In the genomic region with DNA sequence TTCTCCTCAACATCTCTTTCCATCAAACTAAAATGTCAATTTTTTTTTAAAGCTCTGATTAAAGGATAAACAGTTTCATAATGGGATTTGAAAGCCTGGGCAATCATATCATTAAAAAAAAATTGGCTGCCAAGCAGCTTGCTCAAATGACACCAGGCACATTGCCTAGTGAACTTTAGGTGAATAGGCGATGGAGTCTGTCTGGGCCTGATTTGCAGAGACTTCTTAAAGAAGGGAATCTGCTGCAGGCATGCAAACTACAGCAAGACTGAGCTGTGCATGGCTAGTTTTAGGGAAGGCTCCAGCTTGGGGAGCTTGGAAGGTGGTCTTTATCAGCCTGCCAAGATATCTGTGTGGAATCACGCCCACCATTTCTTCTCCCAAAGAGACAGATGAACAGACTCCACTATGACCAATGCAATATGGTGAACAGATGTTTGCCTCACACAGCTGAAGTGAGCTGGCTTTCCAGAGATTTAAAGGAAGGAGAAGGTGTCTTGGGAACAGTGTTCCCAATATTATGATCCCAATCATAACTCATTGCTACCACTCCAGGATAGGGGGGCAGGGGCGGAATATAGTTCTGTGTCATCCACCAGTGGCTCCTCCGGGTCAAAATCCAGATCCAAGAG, we compare ENCODE assay signal across 24 cellular contexts.
DNase-seq lines count a peak whose midpoint lies in the region; ATAC-seq and TF ChIP-seq lines count a peak whose summit lies in the region.
"Had no signal": no experiment of that assay in that cellular context is flagged by ENCODE, and none has a peak within 500 bp of the region (broad histone marks: within the 10 kb centered on the region; RNA-seq: fewer than 3 reads in every experiment).

No MANE protein-coding gene starts in this region.

- H3K4me3 ChIP-seq in HFF-Myc (replicated peaks; ENCODE audit: low read depth, low read length) (no peak overlapping the region), body of pancreas (no peak overlapping the region)
- H3K4me3 ChIP-seq: cardiac muscle cell, prostate gland, skin epidermis had no signal

- DNase-seq in NCI-H1105 treated with DMSO at 0.1 percent for 48 hours (lab: John Stamatoyannopoulos, UW) (peak; percentile 8), NCI-H1105 (lab: John Stamatoyannopoulos, UW) (no peak), HFF-Myc (ENCODE audit: extremely low read depth, low read depth) (peak; percentile 50), T-helper 17 cell (no peak), OCI-M2 (lab: John Stamatoyannopoulos, UW; ENCODE audit: unreplicated experiment) (no peak), NCI-H1092 treated with DMSO at 0.1 percent for 48 hours (lab: John Stamatoyannopoulos, UW) (no peak), body of pancreas (no peak)
- DNase-seq: activated B cell treated with CpG ODN at 0.5 μM for 24 hours; activated CD4-positive, alpha-beta T cell treated with anti-CD3 and anti-CD28 coated beads, Interleukin-2, amount 50 U/mL, for 4 hours; activated CD8-positive, alpha-beta memory T cell treated with anti-CD3 and anti-CD28 coated beads, Interleukin-2, amount 50 U/mL, for 4 hours; activated naive CD4-positive, alpha-beta T cell treated with anti-CD3 and anti-CD28 coated beads, Interleukin-2, amount 50 U/mL, for 16 hours; head of caudate nucleus; kidney glomerular epithelial cell; NCI-H1417; NCI-H526; T1000 had no signal

- no peaks in the 10 kb centered on the region for H3K36me3 ChIP-seq in body of pancreas (replicated peaks in 1 of 2; ENCODE audit: insufficient read depth in 1 of 2, low read depth in 2 of 2)
- H3K36me3 ChIP-seq: cardiac muscle cell, neutrophil, prostate gland had no signal

- H3K36me3 Mint-ChIP-seq in T-helper 17 cell (ENCODE audit: low read depth) (no peaks in the 10 kb centered on the region), nephron (ENCODE audit: low read depth) (no peaks in the 10 kb centered on the region)
- H3K36me3 Mint-ChIP-seq: IgD-negative memory B cell had no signal

- H3K27me3 Mint-ChIP-seq in T-helper 17 cell: peaks cover 10% of the 10 kb centered on the region
- H3K27me3 Mint-ChIP-seq in nephron (ENCODE audit: low read depth): no peaks in the 10 kb centered on the region
- H3K27me3 Mint-ChIP-seq: activated B cell treated with CpG ODN at 0.5 μM for 24 hours, B cell, IgD-negative memory B cell had no signal

- peaks cover 4% of the 10 kb centered on the region for H3K9me3 Mint-ChIP-seq in nephron
- H3K9me3 Mint-ChIP-seq: activated B cell treated with CpG ODN at 0.5 μM for 24 hours, IgD-negative memory B cell had no signal

- no peak for TF ChIP-seq CTCF in HFF-Myc (IDR thresholded peaks at IDR 0.05; ENCODE audit: low read depth, low read length, missing control alignments)
- no peak for TF ChIP-seq CTCF in nephron (IDR thresholded peaks at IDR 0.05; ENCODE audit: unreplicated experiment in 3 of 3)
- no peak for TF ChIP-seq CTCF in body of pancreas (IDR thresholded peaks at IDR 0.05)

- H3K4me1 Mint-ChIP-seq in T-helper 17 cell (peaks cover 4% of the 10 kb centered on the region), nephron (peaks cover 27% of the 10 kb centered on the region)

- TF ChIP-seq POLR2A in body of pancreas (IDR thresholded peaks at IDR 0.05): no peak

- H3K27me3 ChIP-seq in body of pancreas: no peaks in the 10 kb centered on the region
- H3K27me3 ChIP-seq: neutrophil had no signal

- H3K4me1 ChIP-seq in body of pancreas: no peaks in the 10 kb centered on the region
- H3K4me1 ChIP-seq: prostate gland had no signal

- H3K9me3 ChIP-seq in T-helper 17 cell (ENCODE audit: control insufficient read depth, low read length, poor library complexity, severe bottlenecking) (no peaks in the 10 kb centered on the region), body of pancreas (no peaks in the 10 kb centered on the region)
- H3K9me3 ChIP-seq: neutrophil, prostate gland had no signal

- H3K27ac Mint-ChIP-seq in T-helper 17 cell (peak overlapping the region; percentile 14), nephron (peak overlapping the region; percentile 15 to 78 (median 20))
- H3K27ac Mint-ChIP-seq: activated B cell treated with CpG ODN at 0.5 μM for 24 hours, B cell, IgD-negative memory B cell had no signal

- intact Hi-C loops in body of pancreas (cut with DNase I): no loop called here

- no peak overlapping the region for H3K4me3 Mint-ChIP-seq in T-helper 17 cell
- H3K4me3 Mint-ChIP-seq in nephron: no peak overlapping the region
- H3K4me3 Mint-ChIP-seq: activated B cell treated with CpG ODN at 0.5 μM for 24 hours, B cell, IgD-negative memory B cell had no signal

- ATAC-seq in T-helper 17 cell: no peak
- ATAC-seq in body of pancreas: no peak

- no peak overlapping the region for H3K27ac ChIP-seq in body of pancreas
- H3K27ac ChIP-seq: 22Rv1, cardiac muscle cell, neutrophil, prostate gland had no signal

- WGBS in body of pancreas, 2 donors: 72 to 88% methylated on average over 4 of the region's 4 CpGs

Comparison
In these comparisons a context has a peak if more than half of its experiments do, and no peak if none do; other contexts are left out.
1. DNase-seq: peak in NCI-H1105 treated with DMSO at 0.1 percent for 48 hours (single experiment) and HFF-Myc (single experiment); none in NCI-H1105 (single experiment), T-helper 17 cell (0 of 3), OCI-M2 (single experiment), NCI-H1092 treated with DMSO at 0.1 percent for 48 hours (single experiment) and body of pancreas (0 of 4).